ENCODE assay signal across 8 cellular contexts in genomic region chr2:26034597-26035067, GRCh38. TPM values are rescaled to one million over a fixed set of nuclear protein-coding genes. Genes with fewer than 3 reads are reported as not detected.
A peak's percentile ranks its signal among the peaks of the same experiment; 100 is the strongest.
DNase-seq lines count a peak whose midpoint lies in the region; ATAC-seq, FAIRE-seq and TF ChIP-seq lines count a peak whose summit lies in the region.

No MANE protein-coding gene starts in this region.

- H3K36me3 ChIP-seq in SU-DHL-6 (ENCODE audit: low read length) (peaks cover 4% of the 10 kb centered on the region; the same call in 1 of the 2 replicates), pancreas (no peaks in the 10 kb centered on the region)

- H4K20me1 ChIP-seq in SU-DHL-6 (ENCODE audit: low read depth, low read length): peaks cover 19% of the 10 kb centered on the region

- H3K4me2 ChIP-seq in SU-DHL-6 (ENCODE audit: low read depth, low read length, poor library complexity, severe bottlenecking): peak overlapping the region; percentile 92

- intact Hi-C loops in pancreas (cut with DNase I): no loop called here

- H3F3A ChIP-seq in SU-DHL-6 (ENCODE audit: insufficient read depth): no peaks in the 10 kb centered on the region

- 0 to 1% methylated on average over 24 of the region's 24 CpGs for WGBS in pancreas, 2 donors

- peak overlapping the region; percentile 87 for H3K9ac ChIP-seq in SU-DHL-6 (ENCODE audit: low read length)

- peaks cover 57% of the 10 kb centered on the region for H3K79me2 ChIP-seq in SU-DHL-6 (ENCODE audit: insufficient read depth, low read length)

- peaks cover 48% of the 10 kb centered on the region for H3K36me3 Mint-ChIP-seq in activated T-cell treated with anti-CD3 and anti-CD28 coated beads, Interleukin-2, amount 50 U/mL, for 24 hours (ENCODE audit: low read depth)

- H3K4me3 ChIP-seq in SU-DHL-6 (ENCODE audit: insufficient read depth, low read length, poor library complexity, severe bottlenecking): peak overlapping the region; percentile 74
- H3K4me3 ChIP-seq in pancreas: peak overlapping the region; percentile 72 to 84 (median 82)

- H3K9me3 ChIP-seq in SU-DHL-6 (ENCODE audit: insufficient read depth, low read length) (no peaks in the 10 kb centered on the region), pancreas (no peaks in the 10 kb centered on the region)

- H3K27me3 ChIP-seq in SU-DHL-6 (ENCODE audit: low read length): no peaks in the 10 kb centered on the region
- H3K27me3 ChIP-seq in pancreas: no peaks in the 10 kb centered on the region

- no peak overlapping the region for H2AFZ ChIP-seq in SU-DHL-6 (ENCODE audit: low read depth, low read length, severe bottlenecking)

- H3K9me2 ChIP-seq in SU-DHL-6 (replicated peaks; ENCODE audit: insufficient read depth, low read length): no peaks in the 10 kb centered on the region

- no peaks in the 10 kb centered on the region for H3K27me3 Mint-ChIP-seq in activated T-cell treated with anti-CD3 and anti-CD28 coated beads, Interleukin-2, amount 50 U/mL, for 24 hours

- peak overlapping the region; percentile 98 for H3K27ac Mint-ChIP-seq in activated T-cell treated with anti-CD3 and anti-CD28 coated beads, Interleukin-2, amount 50 U/mL, for 24 hours

- no peaks in the 10 kb centered on the region for H3K9me3 Mint-ChIP-seq in activated T-cell treated with anti-CD3 and anti-CD28 coated beads, Interleukin-2, amount 50 U/mL, for 24 hours

- peaks cover 34% of the 10 kb centered on the region for H3K4me1 Mint-ChIP-seq in activated T-cell treated with anti-CD3 and anti-CD28 coated beads, Interleukin-2, amount 50 U/mL, for 24 hours (ENCODE audit: low read depth)

- no peak for ATAC-seq in pancreas
- ATAC-seq in HG02840 (IDR thresholded peaks at IDR 0.05; ENCODE audit: low FRiP score, unreplicated experiment): no peak

- peaks cover 0 to 25% (median 5%) of the 10 kb centered on the region in 3 donors for H3K4me1 ChIP-seq in pancreas

- H3K27ac ChIP-seq in SU-DHL-6 (ENCODE audit: low read depth, low read length): peak overlapping the region; percentile 72
- H3K27ac ChIP-seq in pancreas: peak overlapping the region; percentile 97 to 99 (median 98)

- peak overlapping the region; percentile 96 for H3K4me3 Mint-ChIP-seq in activated T-cell treated with anti-CD3 and anti-CD28 coated beads, Interleukin-2, amount 50 U/mL, for 24 hours

- no peak for DNase-seq in activated T-cell treated with anti-CD3 and anti-CD28 coated beads, Interleukin-2, amount 50 U/mL, for 24 hours
- DNase-seq in activated T-cell treated with anti-CD3 and anti-CD28 coated beads, Interleukin-2, amount 50 U/mL, for 48 hours: no peak
- DNase-seq in erythroblast (lab: John Stamatoyannopoulos, UW) (peak; percentile 57 to 75), pancreas (no peak), amniotic stem cell (lab: John Stamatoyannopoulos, UW) (no peak)
- DNase-seq in effector CD8-positive, alpha-beta T cell (lab: John Stamatoyannopoulos, UW): no peak

- TF ChIP-seq POLR2A in erythroblast (IDR thresholded peaks at IDR 0.05; ENCODE audit: low read length): no peak

- no peak for TF ChIP-seq CTCF in SU-DHL-6 (IDR thresholded peaks at IDR 0.05; ENCODE audit: insufficient read depth, low read length, poor library complexity, severe bottlenecking)
- TF ChIP-seq CTCF in pancreas (IDR thresholded peaks at IDR 0.05): no peak

- no peak for FAIRE-seq in pancreas (lab: Jason Lieb, UNC)

RNA-seq across cellular contexts. Expression of gene RAB10, which starts 0.7 kb away (rescaled TPM):
- 10 to 100 TPM; 27.4 to 62.9 (median 50.0) TPM for total RNA-seq in pancreas
- 10 to 100 TPM; 16.5 to 29.1 TPM for polyA plus RNA-seq in pancreas

RNA-seq across cellular contexts. Expression of gene KIF3C, which starts 52.3 kb away (rescaled TPM):
- total RNA-seq in pancreas: 1 to 10 TPM in 5 of 6 donors, under 1 TPM in 1; 0.38 to 8.2 (median 2.0) TPM
- polyA plus RNA-seq in pancreas: 1 to 10 TPM; 1.6 to 4.6 TPM

Comparison
In these comparisons a context has a peak if more than half of its experiments do, and no peak if none do; other contexts are left out.
1. DNase-seq: peak in erythroblast (2 of 2); none in activated T-cell treated with anti-CD3 and anti-CD28 coated beads, Interleukin-2, amount 50 U/mL, for 24 hours (single experiment), activated T-cell treated with anti-CD3 and anti-CD28 coated beads, Interleukin-2, amount 50 U/mL, for 48 hours (0 of 2), pancreas (0 of 6), effector CD8-positive, alpha-beta T cell (single experiment) and amniotic stem cell (single experiment).